Comparison of ENCODE assay signal across 11 cellular contexts in the genomic region with DNA sequence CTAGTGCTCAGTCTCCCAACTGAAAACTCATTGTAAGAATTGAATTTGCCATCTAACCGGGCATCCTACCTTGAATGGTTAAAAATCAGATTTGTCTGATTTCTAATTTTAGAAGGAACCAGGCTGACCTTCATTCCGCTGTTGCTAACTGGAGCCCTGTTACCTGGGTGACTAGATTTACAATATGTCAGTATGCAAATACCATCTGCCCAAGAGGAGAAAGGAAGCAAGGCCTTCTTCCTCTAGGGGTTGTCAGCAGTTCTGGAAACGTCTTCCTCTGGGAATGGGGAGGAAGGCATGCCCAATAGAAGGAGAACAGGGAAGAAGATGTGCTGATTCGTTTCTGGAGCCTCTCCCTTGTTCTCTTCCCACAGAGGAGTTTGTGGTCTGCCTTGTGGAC.
A peak's percentile ranks its signal among the peaks of the same experiment; 100 is the strongest.
DNase-seq lines count a peak whose midpoint lies in the region; ATAC-seq, FAIRE-seq and TF ChIP-seq lines count a peak whose summit lies in the region.
"Had no signal": no experiment of that assay in that cellular context is flagged by ENCODE, and none has a peak within 500 bp of the region (broad histone marks: within the 10 kb centered on the region; RNA-seq: fewer than 3 reads in every experiment).

No MANE protein-coding gene starts in this region.

- ATAC-seq in A549 (peak; percentile 35 to 38; a peak in 2 of 6 replicates), gastrocnemius medialis (no peak)

- H3K4me1 ChIP-seq in A549 (no peaks in the 10 kb centered on the region), right atrium auricular region (peaks cover 0 to 30% of the 10 kb centered on the region in 2 donors), ovary (ENCODE audit: insufficient read depth) (peaks cover 3% of the 10 kb centered on the region), gastrocnemius medialis (peaks cover 7 to 8% of the 10 kb centered on the region in 2 donors)

- CTCF ChIA-PET in A549 (lab: Yijun Ruan, JAX): interaction anchor here (1.2 to 1.3 kb wide), 2 partner anchors 14 to 115 kb away, joined by 3 read pairs; no protein-coding TSS in a partner anchor

- H3K4me2 ChIP-seq in A549: no peak overlapping the region

- TF ChIP-seq POLR2A in A549 (IDR thresholded peaks at IDR 0.05; ENCODE audit: low read length) (no peak), ovary (IDR thresholded peaks at IDR 0.05) (no peak), gastrocnemius medialis (IDR thresholded peaks at IDR 0.05) (no peak)

- H3K4me3 ChIP-seq in A549: no peak overlapping the region
- peak overlapping the region in 1 of 2 donors; percentile 12 for H3K4me3 ChIP-seq in right atrium auricular region
- no peak overlapping the region for H3K4me3 ChIP-seq in ovary
- H3K4me3 ChIP-seq in gastrocnemius medialis: no peak overlapping the region

- DNase-seq in A549 (ENCODE audit: low read depth in 1 of 2, low spot score in 1 of 2) (no peak), GM19240 (ENCODE audit: insufficient read length, low spot score) (peak; percentile 28), SK-MEL-5 (ENCODE audit: low read depth, low spot score) (peak; percentile 32), right atrium auricular region (ENCODE audit: low spot score) (no peak), posterior cingulate gyrus (no peak), ovary (no peak), gastrocnemius medialis (no peak)
- DNase-seq in stimulated activated CD4-positive, alpha-beta T cell treated with anti-CD3 and anti-CD28 coated beads, Interleukin-4, amount 100 ng/mL, for 24 hours: no peak
- DNase-seq: head of caudate nucleus, KG1 had no signal

- in situ Hi-C loops in SK-MEL-5 (cut with HindIII; ENCODE audit: low pct_unique_long_range_greater_than_20kb, low sequenced_read_pairs): no loop called here
- in situ Hi-C loops in gastrocnemius medialis (cut with MboI; ENCODE audit: low sequenced_read_pairs in 4 of 4): no loop called here

- H3K9me3 ChIP-seq in A549 (peaks cover 9% of the 10 kb centered on the region; the same call in 2 of the 3 replicates), right atrium auricular region (no peaks in the 10 kb centered on the region), ovary (no peaks in the 10 kb centered on the region), gastrocnemius medialis (no peaks in the 10 kb centered on the region)

- H3K27me3 ChIP-seq in right atrium auricular region: no peaks in the 10 kb centered on the region
- no peaks in the 10 kb centered on the region for H3K27me3 ChIP-seq in ovary
- no peaks in the 10 kb centered on the region for H3K27me3 ChIP-seq in gastrocnemius medialis

- H3K36me3 ChIP-seq in right atrium auricular region (no peaks in the 10 kb centered on the region), ovary (no peaks in the 10 kb centered on the region), gastrocnemius medialis (no peaks in the 10 kb centered on the region)

- FAIRE-seq in A549 (lab: Jason Lieb, UNC): no peak
- FAIRE-seq: colon had no signal

- TF ChIP-seq CTCF in A549 (IDR thresholded peaks at IDR 0.05) (no peak), right atrium auricular region (IDR thresholded peaks at IDR 0.05) (no peak), ovary (IDR thresholded peaks at IDR 0.05) (no peak), gastrocnemius medialis (IDR thresholded peaks at IDR 0.05 in 4 of 5, conservative IDR thresholded peaks at IDR 0.05 in 1 of 5) (no peak)

- TF ChIP-seq EP300 in A549 (IDR thresholded peaks at IDR 0.05) (no peak), ovary (IDR thresholded peaks at IDR 0.05) (no peak)

- POLR2A ChIA-PET in A549 (lab: Yijun Ruan, JAX): no interaction called here

- intact Hi-C loops in posterior cingulate gyrus (cut with DNase I): no loop called here
- intact Hi-C loops in ovary (cut with DNase I): no loop called here
- intact Hi-C loops in gastrocnemius medialis (cut with DNase I; ENCODE audit: low total_unique reads): no loop called here

- H3K27ac ChIP-seq in A549: no peak overlapping the region
- peak overlapping the region; percentile 62 to 67 for H3K27ac ChIP-seq in right atrium auricular region
- H3K27ac ChIP-seq in ovary: no peak overlapping the region
- no peak overlapping the region for H3K27ac ChIP-seq in gastrocnemius medialis

- 45% methylated on average over 4 of the region's 4 CpGs for WGBS in A549 (ENCODE audit: missing lambda C conversion rate)
- WGBS in ovary, 3 donors: 34 to 40% (median 38%) methylated on average over 4 of the region's 4 CpGs

- no peak for TF ChIP-seq RAD21 in A549 (conservative IDR thresholded peaks at IDR 0.05 in 1 of 2, IDR thresholded peaks at IDR 0.05 in 1 of 2)

TF ChIP-seq in A549, 52 proteins besides CTCF, POLR2A, EP300 and RAD21:
- TF ChIP-seq ESRRA (IDR thresholded peaks at IDR 0.05; ENCODE audit: borderline replicate concordance, low read length) (no peak), BHLHE40 (IDR thresholded peaks at IDR 0.05; ENCODE audit: low read depth, low read length) (no peak), HOXA7 (CRISPR knock-in tag; IDR thresholded peaks at IDR 0.05) (no peak), HEYL (CRISPR knock-in tag; IDR thresholded peaks at IDR 0.05) (no peak), CHD4 (IDR thresholded peaks at IDR 0.05; ENCODE audit: borderline replicate concordance) (no peak), ZNF302 (CRISPR knock-in tag; IDR thresholded peaks at IDR 0.05) (no peak), JUN (IDR thresholded peaks at IDR 0.05) (no peak), MAZ (IDR thresholded peaks at IDR 0.05; ENCODE audit: borderline replicate concordance, low read depth, low read length) (no peak), RCOR1 (IDR thresholded peaks at IDR 0.05; ENCODE audit: low read depth, low read length) (no peak), ZC3H11A (IDR thresholded peaks at IDR 0.05) (no peak), KDM1A (IDR thresholded peaks at IDR 0.05; ENCODE audit: low read depth) (no peak), FOSB (CRISPR knock-in tag; IDR thresholded peaks at IDR 0.05) (no peak)
- TF ChIP-seq, protein P1, sequence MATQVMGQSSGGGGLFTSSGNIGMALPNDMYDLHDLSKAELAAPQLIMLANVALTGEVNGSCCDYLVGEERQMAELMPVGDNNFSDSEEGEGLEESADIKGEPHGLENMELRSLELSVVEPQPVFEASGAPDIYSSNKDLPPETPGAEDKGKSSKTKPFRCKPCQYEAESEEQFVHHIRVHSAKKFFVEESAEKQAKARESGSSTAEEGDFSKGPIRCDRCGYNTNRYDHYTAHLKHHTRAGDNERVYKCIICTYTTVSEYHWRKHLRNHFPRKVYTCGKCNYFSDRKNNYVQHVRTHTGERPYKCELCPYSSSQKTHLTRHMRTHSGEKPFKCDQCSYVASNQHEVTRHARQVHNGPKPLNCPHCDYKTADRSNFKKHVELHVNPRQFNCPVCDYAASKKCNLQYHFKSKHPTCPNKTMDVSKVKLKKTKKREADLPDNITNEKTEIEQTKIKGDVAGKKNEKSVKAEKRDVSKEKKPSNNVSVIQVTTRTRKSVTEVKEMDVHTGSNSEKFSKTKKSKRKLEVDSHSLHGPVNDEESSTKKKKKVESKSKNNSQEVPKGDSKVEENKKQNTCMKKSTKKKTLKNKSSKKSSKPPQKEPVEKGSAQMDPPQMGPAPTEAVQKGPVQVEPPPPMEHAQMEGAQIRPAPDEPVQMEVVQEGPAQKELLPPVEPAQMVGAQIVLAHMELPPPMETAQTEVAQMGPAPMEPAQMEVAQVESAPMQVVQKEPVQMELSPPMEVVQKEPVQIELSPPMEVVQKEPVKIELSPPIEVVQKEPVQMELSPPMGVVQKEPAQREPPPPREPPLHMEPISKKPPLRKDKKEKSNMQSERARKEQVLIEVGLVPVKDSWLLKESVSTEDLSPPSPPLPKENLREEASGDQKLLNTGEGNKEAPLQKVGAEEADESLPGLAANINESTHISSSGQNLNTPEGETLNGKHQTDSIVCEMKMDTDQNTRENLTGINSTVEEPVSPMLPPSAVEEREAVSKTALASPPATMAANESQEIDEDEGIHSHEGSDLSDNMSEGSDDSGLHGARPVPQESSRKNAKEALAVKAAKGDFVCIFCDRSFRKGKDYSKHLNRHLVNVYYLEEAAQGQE (IDR thresholded peaks at IDR 0.05): no peak

Comparison
In these comparisons a context has a peak if more than half of its experiments do, and no peak if none do; other contexts are left out.
1. ATAC-seq: peak in A549 (2 of 2); none in gastrocnemius medialis (0 of 2).
2. DNase-seq: peak in GM19240 (single experiment) and SK-MEL-5 (single experiment); none in A549 (0 of 2), right atrium auricular region (single experiment), posterior cingulate gyrus (0 of 10), stimulated activated CD4-positive, alpha-beta T cell treated with anti-CD3 and anti-CD28 coated beads, Interleukin-4, amount 100 ng/mL, for 24 hours (single experiment), ovary (0 of 5) and gastrocnemius medialis (0 of 2).
3. H3K27ac ChIP-seq: peak in right atrium auricular region (2 of 2); none in A549 (0 of 2), ovary (0 of 2) and gastrocnemius medialis (0 of 4).